Comparison of ENCODE assay signal across 9 cellular contexts in the genomic region with DNA sequence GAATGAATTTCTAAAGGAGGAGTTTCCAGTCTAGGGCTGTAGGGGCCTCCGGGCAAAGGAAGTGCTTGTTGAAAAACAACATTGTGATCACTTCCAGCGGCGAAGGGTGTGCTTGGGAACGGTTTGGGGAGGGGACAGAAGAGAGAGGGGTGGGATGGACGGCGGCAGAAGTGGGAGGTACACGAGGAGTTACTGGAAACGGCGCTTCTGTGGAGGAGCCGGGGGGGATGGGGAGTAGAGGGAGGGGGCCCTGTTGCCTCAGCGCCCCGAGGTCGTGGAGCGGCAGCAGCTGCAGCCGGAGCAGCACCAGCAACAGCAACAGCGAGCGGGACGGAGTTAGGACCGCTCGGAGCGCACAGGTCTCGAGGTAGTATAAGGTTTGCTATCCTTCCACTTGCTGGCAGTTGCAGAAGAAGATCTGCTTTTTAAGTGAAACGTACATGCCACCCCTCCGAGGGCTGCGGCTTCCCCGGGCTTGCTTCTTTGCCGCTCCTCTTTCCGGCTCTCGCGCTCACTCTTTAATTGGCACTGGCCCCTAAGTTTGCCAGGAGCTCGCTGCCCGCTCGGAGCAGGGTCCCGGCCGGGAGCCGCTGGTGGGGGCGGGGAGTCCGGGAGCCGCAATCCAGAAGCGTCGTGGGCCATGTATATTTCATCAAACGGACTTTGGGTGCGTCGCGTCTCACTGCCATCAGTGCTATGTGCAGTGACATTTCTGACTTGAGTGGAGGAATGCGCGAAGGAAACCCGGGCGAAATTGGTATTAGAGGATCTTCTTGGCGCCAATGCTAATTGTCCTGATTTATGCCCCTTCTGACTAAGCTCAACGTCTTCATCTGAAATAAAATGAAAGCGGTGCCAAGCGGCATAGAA. TPM values are rescaled to one million over a fixed set of nuclear protein-coding genes. Genes with fewer than 3 reads are reported as not detected.
DNase-seq lines count a peak whose midpoint lies in the region; ATAC-seq and TF ChIP-seq lines count a peak whose summit lies in the region.
"Had no signal": no experiment of that assay in that cellular context is flagged by ENCODE, and none has a peak within 500 bp of the region (broad histone marks: within the 10 kb centered on the region; RNA-seq: fewer than 3 reads in every experiment).

No MANE protein-coding gene starts in this region.

- POLR2A ChIA-PET in IMR-90 (lab: Charles Lee; ENCODE audit: unreplicated experiment), result no interaction called here

- H3K4me1 ChIP-seq in IMR-90 (ENCODE audit: control insufficient read depth, insufficient read depth, low read length), result no peaks in the 10 kb centered on the region
- H3K4me1 ChIP-seq in heart left ventricle, result peaks cover 0 to 26% (median 10%) of the 10 kb centered on the region in 12 donors
- H3K4me1 ChIP-seq in parathyroid adenoma, result no peaks in the 10 kb centered on the region

- no peak overlapping the region for H3K18ac ChIP-seq in IMR-90 (ENCODE audit: low read depth, low read length)

- H4K8ac ChIP-seq in IMR-90 (ENCODE audit: low read depth in 2 of 2, low read length in 2 of 2), result no peak overlapping the region

- no peaks in the 10 kb centered on the region for H3K79me1 ChIP-seq in IMR-90 (ENCODE audit: low read depth in 1 of 2, low read length in 2 of 2)

- H3K27ac ChIP-seq in IMR-90 (ENCODE audit: insufficient read depth, low read length) (no peak overlapping the region), heart left ventricle (peak overlapping the region in 1 of 12 donors; percentile 49), parathyroid adenoma (no peak overlapping the region)
- H3K27ac ChIP-seq: neutrophil had no signal

- peak overlapping the region; percentile 84 for H3K4me2 ChIP-seq in IMR-90 (ENCODE audit: low read depth, low read length)
- peak overlapping the region; percentile 63 for H3K4me2 ChIP-seq in parathyroid adenoma (ENCODE audit: low read length)

- peaks cover 17% of the 10 kb centered on the region for H3K4me1 Mint-ChIP-seq in activated naive CD4-positive, alpha-beta T cell treated with anti-CD3 and anti-CD28 coated beads, Interleukin-2, amount 10 ng/mL, durations not matched to agents 7 days and 5 days

- H3K27me3 ChIP-seq in IMR-90 (ENCODE audit: control insufficient read depth, insufficient read depth, low read length) (peaks cover 5% of the 10 kb centered on the region; the same call in 1 of the 2 replicates), heart left ventricle (peaks cover 12 to 61% (median 27%) of the 10 kb centered on the region in 9 donors), parathyroid adenoma (ENCODE audit: control insufficient read depth, insufficient read depth, low read length) (no peaks in the 10 kb centered on the region)

- H3K56ac ChIP-seq in IMR-90 (ENCODE audit: extremely low read depth, insufficient read depth, low read length), result no peak overlapping the region

- dilution Hi-C loops in IMR-90 (cut with HindIII; ENCODE audit: low sequenced_read_pairs, unreplicated experiment), result no loop called here

- H3K27ac Mint-ChIP-seq in activated naive CD4-positive, alpha-beta T cell treated with anti-CD3 and anti-CD28 coated beads, Interleukin-2, amount 10 ng/mL, durations not matched to agents 7 days and 5 days, result no peak overlapping the region

- H3K4me3 ChIP-seq in IMR-90 (ENCODE audit: insufficient read depth, low read depth, low read length) (peak overlapping the region; percentile 39), heart left ventricle (peak overlapping the region; percentile 18 to 60 (median 50)), parathyroid adenoma (ENCODE audit: low read depth, low read length) (peak overlapping the region; percentile 31)

- H4K5ac ChIP-seq in IMR-90 (ENCODE audit: low read depth, low read length), result no peak overlapping the region

- H3K36me3 Mint-ChIP-seq in activated naive CD4-positive, alpha-beta T cell treated with anti-CD3 and anti-CD28 coated beads, Interleukin-2, amount 10 ng/mL, durations not matched to agents 7 days and 5 days, result no peaks in the 10 kb centered on the region

- in situ Hi-C loops in IMR-90 (cut with MboI; ENCODE audit: low sequenced_read_pairs), result no loop called here

- H3K14ac ChIP-seq in IMR-90 (replicated peaks; ENCODE audit: low read depth, low read length), result no peak overlapping the region

- H3K4ac ChIP-seq in IMR-90 (ENCODE audit: low read depth, low read length), result no peak overlapping the region

- WGBS in IMR-90 (ENCODE audit: extremely low coverage in 2 of 2, insufficient read length in 1 of 2), 2 experiments, result 1% methylated on average over 26 of the region's 53 CpGs; no CpG with 5 or more reads in 1 of the 2 experiments
- 0 to 3% (median 1%) methylated on average over 51 to 53 of the region's 53 CpGs for WGBS in heart left ventricle, 4 donors

- no peak overlapping the region for H2BK120ac ChIP-seq in IMR-90 (ENCODE audit: low read depth, low read length)

- TF ChIP-seq RAD21 in IMR-90 (IDR thresholded peaks at IDR 0.05; ENCODE audit: low read length), result no peak

- H3K9me3 ChIP-seq in IMR-90 (ENCODE audit: control insufficient read depth, insufficient read depth, low read length) (no peaks in the 10 kb centered on the region), heart left ventricle (no peaks in the 10 kb centered on the region), parathyroid adenoma (ENCODE audit: control insufficient read depth, low read length) (no peaks in the 10 kb centered on the region)
- H3K9me3 ChIP-seq: neutrophil had no signal

- no peaks in the 10 kb centered on the region for H3K79me2 ChIP-seq in parathyroid adenoma

- H3K9me1 ChIP-seq in IMR-90 (ENCODE audit: insufficient read depth, low read length), result no peaks in the 10 kb centered on the region

- H3K36me3 ChIP-seq in IMR-90 (ENCODE audit: control insufficient read depth, insufficient read depth, low read length) (no peaks in the 10 kb centered on the region), heart left ventricle (no peaks in the 10 kb centered on the region), parathyroid adenoma (ENCODE audit: control insufficient read depth, insufficient read depth, low read length) (no peaks in the 10 kb centered on the region)
- H3K36me3 ChIP-seq: neutrophil had no signal

- H2AK9ac ChIP-seq in IMR-90 (replicated peaks; ENCODE audit: low read depth, low read length, poor library complexity), result no peak overlapping the region

- H3K27me3 Mint-ChIP-seq in activated naive CD4-positive, alpha-beta T cell treated with anti-CD3 and anti-CD28 coated beads, Interleukin-2, amount 10 ng/mL, durations not matched to agents 7 days and 5 days, result peaks cover 45% of the 10 kb centered on the region

- no peak overlapping the region for H4K91ac ChIP-seq in IMR-90 (ENCODE audit: insufficient read depth, low read depth, low read length)

- ATAC-seq in IMR-90 (ENCODE audit: low read depth), result peak; percentile 68
- ATAC-seq in heart left ventricle, result peak in 1 of 4 donors; percentile 46

- no peak overlapping the region for H2AK5ac ChIP-seq in IMR-90 (ENCODE audit: low read depth, low read length)

- H2BK5ac ChIP-seq in IMR-90 (ENCODE audit: low read depth, low read length, poor library complexity, severe bottlenecking), result no peak overlapping the region

- no peaks in the 10 kb centered on the region for H4K20me1 ChIP-seq in IMR-90 (ENCODE audit: insufficient read depth, low read length)

- no peak overlapping the region for H2BK20ac ChIP-seq in IMR-90 (ENCODE audit: low read depth, low read length)

- CTCF ChIA-PET in IMR-90 (lab: Yijun Ruan, JAX), result no interaction called here
- CTCF ChIA-PET in activated naive CD4-positive, alpha-beta T cell treated with anti-CD3 and anti-CD28 coated beads, Interleukin-2, amount 10 ng/mL, durations not matched to agents 7 days and 5 days (lab: Charles Lee), result no interaction called here

- intact Hi-C loops in IMR-90 (cut with micrococcal nuclease), result loop anchor here (2.0 to 5.0 kb wide), 2 partner anchors 83 to 1118 kb away; a partner anchor contains a TSS
- intact Hi-C loops in heart left ventricle (cut with DNase I), result loop anchor here in 1 of 10 donors (10.0 kb wide), 1 partner anchor 1115 kb away; no protein-coding TSS in a partner anchor

- H3K9ac ChIP-seq in IMR-90 (ENCODE audit: low read depth, low read length), result no peak overlapping the region
- H3K9ac ChIP-seq in parathyroid adenoma, result no peak overlapping the region

- TF ChIP-seq POLR2A in IMR-90 (IDR thresholded peaks at IDR 0.05; ENCODE audit: low read depth, low read length), result no peak
- TF ChIP-seq POLR2A in heart left ventricle (IDR thresholded peaks at IDR 0.05), result no peak

- H2BK15ac ChIP-seq in IMR-90 (ENCODE audit: low read depth, low read length), result no peak overlapping the region

- H3K23ac ChIP-seq in IMR-90 (ENCODE audit: low read depth, low read length), result no peak overlapping the region

- TF ChIP-seq CTCF in IMR-90 (conservative IDR thresholded peaks at IDR 0.05; ENCODE audit: low read depth, low read length), result no peak
- TF ChIP-seq CTCF in heart left ventricle (IDR thresholded peaks at IDR 0.05), result no peak
- no peak for TF ChIP-seq CTCF in parathyroid adenoma (IDR thresholded peaks at IDR 0.05)

- H2AFZ ChIP-seq in IMR-90 (replicated peaks; ENCODE audit: low read length, poor library complexity) (peak overlapping the region; percentile 66), parathyroid adenoma (peak overlapping the region; percentile 74)

- no peaks in the 10 kb centered on the region for H3K9me3 Mint-ChIP-seq in activated naive CD4-positive, alpha-beta T cell treated with anti-CD3 and anti-CD28 coated beads, Interleukin-2, amount 10 ng/mL, durations not matched to agents 7 days and 5 days

- BruUV-seq in IMR-90 (replicated peaks; lab: Mats Ljungman, UMichigan), result no TSS peak

- peak overlapping the region; percentile 61 for H3K4me3 Mint-ChIP-seq in activated naive CD4-positive, alpha-beta T cell treated with anti-CD3 and anti-CD28 coated beads, Interleukin-2, amount 10 ng/mL, durations not matched to agents 7 days and 5 days

- peak; percentile 13 for DNase-seq in stimulated activated CD4-positive, alpha-beta T cell treated with anti-CD3 and anti-CD28 coated beads, Interleukin-4, amount 100 ng/mL, for 1 hour
- DNase-seq in stimulated activated CD4-positive, alpha-beta T cell treated with anti-CD3 and anti-CD28 coated beads, Interleukin-2, amount 100 ng/mL, for 48 hours, result no peak
- peak; percentile 36 for DNase-seq in IMR-90
- peak; percentile 32 for DNase-seq in activated naive CD4-positive, alpha-beta T cell treated with anti-CD3 and anti-CD28 coated beads, Interleukin-2, amount 10 ng/mL, durations not matched to agents 7 days and 5 days
- DNase-seq in heart left ventricle, result peak in 3 of 5 donors; percentile 16 to 35 (median 17)
- no peak for DNase-seq in NCI-H2171 (lab: John Stamatoyannopoulos, UW)
- DNase-seq in NCI-H1436 (lab: John Stamatoyannopoulos, UW), result no peak

RNA-seq across cellular contexts. Expression of a gene that starts 0.8 kb away (rescaled TPM):
- total RNA-seq in IMR-90 (2012; rRNA removed) (2.3 and 2.8 TPM in 2 replicates), heart left ventricle (1 to 10 TPM in 1 of 9 donors, not detected in 8; 4.6 TPM)
- polyA plus RNA-seq in IMR-90 (2012; rRNA removed) (0.95 and 1.2 TPM in 2 replicates), heart left ventricle (not detected)
- polyA plus RNA-seq in IMR-90 (2012; cell fraction: cytosol; rRNA removed), result 0.36 and 0.55 TPM in 2 replicates
- polyA plus RNA-seq in IMR-90 (2012; cell fraction: nucleus; rRNA removed; ENCODE audit: low replicate concordance), result 0.40 and 1.1 TPM in 2 replicates

Comparison
In these comparisons a context has a peak if more than half of its experiments do, and no peak if none do; other contexts are left out.
1. DNase-seq: peak in stimulated activated CD4-positive, alpha-beta T cell treated with anti-CD3 and anti-CD28 coated beads, Interleukin-4, amount 100 ng/mL, for 1 hour (single experiment), IMR-90 (single experiment), activated naive CD4-positive, alpha-beta T cell treated with anti-CD3 and anti-CD28 coated beads, Interleukin-2, amount 10 ng/mL, durations not matched to agents 7 days and 5 days (single experiment) and heart left ventricle (3 of 5); none in stimulated activated CD4-positive, alpha-beta T cell treated with anti-CD3 and anti-CD28 coated beads, Interleukin-2, amount 100 ng/mL, for 48 hours (0 of 2), NCI-H2171 (single experiment) and NCI-H1436 (single experiment).
2. Peak in every context shown above with its lines, with median percentiles within 50 percentile points of each other: H3K4me3 ChIP-seq.